24 cellular contexts compared by ENCODE assay signal in genomic region chr3:169007145-169007544, GRCh38.
"Had no signal": no experiment of that assay in that cellular context is flagged by ENCODE, and none has a peak within 500 bp of the region (broad histone marks: within the 10 kb centered on the region; RNA-seq: fewer than 3 reads in every experiment).

No MANE protein-coding gene starts in this region.

- H3K4me3 ChIP-seq: esophagus squamous epithelium, gastroesophageal sphincter, left ventricle myocardium inferior, lower lobe of right lung, neural progenitor cell, ovary, right atrium auricular region, stomach, thoracic aorta had no signal

- H3K9me3 Mint-ChIP-seq: dendritic cell treated with granulocyte-macrophage colony-stimulating factor and Interleukin-4, amounts not matched to agents 40 ng/mL and 50 ng/mL, for 4 days had no signal

- H3K36me3 Mint-ChIP-seq: memory B cell; natural killer cell treated with Interleukin-12 subunit alpha and Interleukin-12 subunit beta and Interleukin-15 and Interleukin-18, amount 100 ng/mL, for 72 hours; neural progenitor cell had no signal

- H3K36me3 ChIP-seq: esophagus squamous epithelium, gastroesophageal sphincter, left ventricle myocardium inferior, lower lobe of right lung, neural progenitor cell, ovary, right atrium auricular region, stomach, thoracic aorta had no signal

- H3K4me2 ChIP-seq: neural progenitor cell had no signal

- ATAC-seq: effector memory CD8-positive, alpha-beta T cell; gastroesophageal sphincter; left cardiac atrium; lower lobe of right lung; natural killer cell treated with Interleukin-12 subunit alpha and Interleukin-12 subunit beta and Interleukin-15 and Interleukin-18, amount 100 ng/mL, for 72 hours had no signal

- H3K4me1 ChIP-seq: esophagus squamous epithelium, gastroesophageal sphincter, left ventricle myocardium inferior, lower lobe of right lung, right atrium auricular region, stomach had no signal

- H3K27me3 Mint-ChIP-seq: dendritic cell treated with granulocyte-macrophage colony-stimulating factor and Interleukin-4, amounts not matched to agents 40 ng/mL and 50 ng/mL, for 4 days; effector memory CD8-positive, alpha-beta T cell; memory B cell; natural killer cell treated with Interleukin-12 subunit alpha and Interleukin-12 subunit beta and Interleukin-15 and Interleukin-18, amount 100 ng/mL, for 72 hours had no signal

- H3K27ac ChIP-seq: esophagus squamous epithelium, gastroesophageal sphincter, left ventricle myocardium inferior, lower lobe of right lung, neural progenitor cell, ovary, right atrium auricular region, stomach, thoracic aorta had no signal

- H3K9me3 ChIP-seq: esophagus squamous epithelium, gastroesophageal sphincter, left ventricle myocardium inferior, lower lobe of right lung, ovary, right atrium auricular region, stomach, thoracic aorta had no signal

- FAIRE-seq: kidney, small intestine had no signal

- H3K27me3 ChIP-seq: esophagus squamous epithelium, gastroesophageal sphincter, neural progenitor cell, ovary, right atrium auricular region, stomach had no signal

- H3K27ac Mint-ChIP-seq: dendritic cell treated with granulocyte-macrophage colony-stimulating factor and Interleukin-4, amounts not matched to agents 40 ng/mL and 50 ng/mL, for 4 days; effector memory CD8-positive, alpha-beta T cell; memory B cell; natural killer cell treated with Interleukin-12 subunit alpha and Interleukin-12 subunit beta and Interleukin-15 and Interleukin-18, amount 100 ng/mL, for 72 hours; neural progenitor cell had no signal

- DNase-seq: effector memory CD8-positive, alpha-beta T cell; esophagus squamous epithelium; foreskin fibroblast; glutamatergic neuron; kidney; left cardiac atrium; left ventricle myocardium inferior; lower lobe of right lung; midbrain; nucleus accumbens; ovary; small intestine; stimulated activated CD4-positive, alpha-beta T cell treated with anti-CD3 and anti-CD28 coated beads, Interleukin-12 subunit alpha, Interleukin-12 subunit beta, amount 100 ng/mL, for 4 hours; stimulated activated naive CD4-positive, alpha-beta T cell; stomach; substantia nigra; trophoblast cell had no signal

- H2AFZ ChIP-seq: neural progenitor cell had no signal

- H3K4me3 Mint-ChIP-seq: dendritic cell treated with granulocyte-macrophage colony-stimulating factor and Interleukin-4, amounts not matched to agents 40 ng/mL and 50 ng/mL, for 4 days; effector memory CD8-positive, alpha-beta T cell; memory B cell; natural killer cell treated with Interleukin-12 subunit alpha and Interleukin-12 subunit beta and Interleukin-15 and Interleukin-18, amount 100 ng/mL, for 72 hours; neural progenitor cell had no signal

- H3K4me1 Mint-ChIP-seq: memory B cell had no signal

- H3K9ac ChIP-seq: neural progenitor cell had no signal
